Comparison of ENCODE assay signal across 1 cellular context in genomic region chr17:45371414-45372324, GRCh38.
A peak's percentile ranks its signal among the peaks of the same experiment; 100 is the strongest.
TF ChIP-seq lines count a peak whose summit lies in the region.

No MANE protein-coding gene starts in this region.

TF ChIP-seq in HepG2, 621 proteins besides CTCF, POLR2A, EP300 and RAD21 (continued from another document and continues in another):
- TF ChIP-seq GMEB2 (CRISPR knock-in tag; IDR thresholded peaks at IDR 0.05; ENCODE audit: low read depth) (no peak), ZNF670 (CRISPR knock-in tag; IDR thresholded peaks at IDR 0.05; ENCODE audit: borderline replicate concordance) (peak; percentile 78; the same call in 1 of the 2 replicates), KMT2B (CRISPR knock-in tag; IDR thresholded peaks at IDR 0.05) (peak; percentile 29; the same call in 1 of the 2 replicates), SP140L (CRISPR knock-in tag; IDR thresholded peaks at IDR 0.05; ENCODE audit: borderline replicate concordance) (no peak), ZXDC (CRISPR knock-in tag; IDR thresholded peaks at IDR 0.05) (no peak), ZNF121 (CRISPR knock-in tag; IDR thresholded peaks at IDR 0.05) (peak; percentile 29; the same call in 1 of the 2 replicates), PHF20 (CRISPR knock-in tag; IDR thresholded peaks at IDR 0.05) (no peak), ZMYM2 (CRISPR knock-in tag; IDR thresholded peaks at IDR 0.05) (no peak), ZNF414 (CRISPR knock-in tag; IDR thresholded peaks at IDR 0.05) (no peak), MLLT10 (CRISPR knock-in tag; IDR thresholded peaks at IDR 0.05) (no peak), IKZF1 (IDR thresholded peaks at IDR 0.05) (no peak), TERF1 (CRISPR knock-in tag; IDR thresholded peaks at IDR 0.05) (no peak), ZNF788 (CRISPR knock-in tag; IDR thresholded peaks at IDR 0.05; ENCODE audit: borderline replicate concordance) (peak; percentile 69; the same call in 1 of the 2 replicates), ZNF780A (CRISPR knock-in tag; IDR thresholded peaks at IDR 0.05) (no peak), LCORL (IDR thresholded peaks at IDR 0.05) (peak; percentile 67; the same call in 1 of the 2 replicates), LCORL (CRISPR knock-in tag; IDR thresholded peaks at IDR 0.05) (peak; percentile 99), GTF2F1 (IDR thresholded peaks at IDR 0.05; ENCODE audit: low read length) (no peak), ZNF773 (CRISPR knock-in tag; IDR thresholded peaks at IDR 0.05; ENCODE audit: borderline replicate concordance) (no peak), NFYB (CRISPR knock-in tag; IDR thresholded peaks at IDR 0.05) (peak; percentile 26; the same call in 1 of the 2 replicates), TOPORS (CRISPR knock-in tag; IDR thresholded peaks at IDR 0.05) (no peak), ZNF709 (CRISPR knock-in tag; IDR thresholded peaks at IDR 0.05) (peak; percentile 87; the same call in 1 of the 2 replicates), ZFP90 (CRISPR knock-in tag; IDR thresholded peaks at IDR 0.05; ENCODE audit: borderline replicate concordance) (0 out of 2 replicates have a peak, but pooled peaks have one; percentile 51), PITX1 (CRISPR knock-in tag; IDR thresholded peaks at IDR 0.05) (peak; percentile 71), PBX2 (CRISPR knock-in tag; IDR thresholded peaks at IDR 0.05) (no peak), FUBP1 (CRISPR knock-in tag; IDR thresholded peaks at IDR 0.05; ENCODE audit: borderline replicate concordance) (no peak), ZKSCAN5 (CRISPR knock-in tag; IDR thresholded peaks at IDR 0.05) (no peak), ATF5 (CRISPR knock-in tag; IDR thresholded peaks at IDR 0.05; ENCODE audit: low read depth) (no peak), ZBTB10 (CRISPR knock-in tag; IDR thresholded peaks at IDR 0.05; ENCODE audit: borderline replicate concordance) (no peak; the same call in 1 of the 2 replicates), ZBTB40 (IDR thresholded peaks at IDR 0.05) (no peak), ZBTB40 (CRISPR knock-in tag; IDR thresholded peaks at IDR 0.05) (peak; percentile 52), ZNF280B (CRISPR knock-in tag; IDR thresholded peaks at IDR 0.05; ENCODE audit: borderline replicate concordance) (no peak), NRL (CRISPR knock-in tag; IDR thresholded peaks at IDR 0.05; ENCODE audit: borderline replicate concordance) (no peak; the same call in 1 of the 2 replicates), ONECUT2 (CRISPR knock-in tag; IDR thresholded peaks at IDR 0.05) (no peak)
